19 cellular contexts compared by ENCODE assay signal in the genomic region with DNA sequence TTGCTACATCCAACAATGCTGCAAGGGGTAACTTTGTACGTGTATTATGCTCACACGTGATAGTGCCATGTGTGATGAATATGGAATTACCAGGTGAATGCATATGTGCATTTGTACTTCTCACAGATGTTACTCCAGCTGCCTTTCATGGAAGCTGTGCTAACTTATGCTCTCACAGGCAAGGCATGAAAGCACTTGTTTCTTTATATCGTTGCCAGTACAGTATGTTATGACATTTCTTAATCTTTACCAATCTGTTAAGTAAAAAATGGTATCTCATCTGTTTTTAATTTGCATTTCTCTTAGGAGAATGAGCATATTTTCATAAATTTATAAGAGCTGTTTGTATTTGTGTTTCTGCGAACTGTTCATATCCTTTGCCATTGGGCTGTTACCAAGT. TPM values are rescaled to one million over a fixed set of nuclear protein-coding genes. Genes with fewer than 3 reads are reported as not detected.
DNase-seq lines count a peak whose midpoint lies in the region; ATAC-seq, FAIRE-seq and TF ChIP-seq lines count a peak whose summit lies in the region.
"Had no signal": no experiment of that assay in that cellular context is flagged by ENCODE, and none has a peak within 500 bp of the region (broad histone marks: within the 10 kb centered on the region; RNA-seq: fewer than 3 reads in every experiment).

No MANE protein-coding gene starts in this region.

- no peak for ATAC-seq in A549
- ATAC-seq in foreskin keratinocyte = peak; percentile 32
- ATAC-seq in GM18517 (IDR thresholded peaks at IDR 0.05; ENCODE audit: unreplicated experiment) = no peak

- TF ChIP-seq POLR2A in A549 (IDR thresholded peaks at IDR 0.05; ENCODE audit: low read length) = no peak

- H3K4me2 ChIP-seq in A549 = no peak overlapping the region

- H3K27me3 ChIP-seq in bronchial epithelial cell (ENCODE audit: control insufficient read depth, insufficient read depth, low read length) (no peaks in the 10 kb centered on the region), foreskin keratinocyte (no peaks in the 10 kb centered on the region)
- H3K27me3 ChIP-seq: SJSA1 had no signal

- no peak overlapping the region for H3K27ac ChIP-seq in A549
- H3K27ac ChIP-seq in foreskin keratinocyte = no peak overlapping the region
- H3K27ac ChIP-seq: GM23248, SJSA1 had no signal

- TF ChIP-seq CTCF in A549 (IDR thresholded peaks at IDR 0.05) (no peak), bronchial epithelial cell (IDR thresholded peaks at IDR 0.05; ENCODE audit: insufficient read depth, low read length, severe bottlenecking) (no peak), foreskin keratinocyte (conservative IDR thresholded peaks at IDR 0.05) (no peak)

- no peaks in the 10 kb centered on the region for H3K36me3 ChIP-seq in bronchial epithelial cell (ENCODE audit: control insufficient read depth, insufficient read depth, low read length)
- H3K36me3 ChIP-seq: SJSA1 had no signal

- no peaks in the 10 kb centered on the region for H3K9me3 ChIP-seq in A549
- H3K9me3 ChIP-seq: SJSA1 had no signal

- 95% methylated on average over 4 of the region's 4 CpGs for WGBS in A549 (ENCODE audit: missing lambda C conversion rate)

- POLR2A ChIA-PET in A549 (lab: Yijun Ruan, JAX) = interaction anchor here (1.3 kb wide), 1 partner anchor 10 kb away, joined by 3 read pairs; no protein-coding TSS in a partner anchor

- CTCF ChIA-PET in A549 (lab: Yijun Ruan, JAX) = interaction anchor here (1.1 kb wide), 1 partner anchor 25 kb away, joined by 3 read pairs; a partner anchor contains a TSS

- TF ChIP-seq RAD21 in A549 (conservative IDR thresholded peaks at IDR 0.05 in 1 of 2, IDR thresholded peaks at IDR 0.05 in 1 of 2) = no peak

- no peak for DNase-seq in A549 (ENCODE audit: low read depth in 1 of 2, low spot score in 1 of 2)
- DNase-seq in DMS 273 treated with DMSO at 0.1 percent for 48 hours (lab: John Stamatoyannopoulos, UW) = peak; percentile 49
- peak; percentile 50 for DNase-seq in bronchial epithelial cell (ENCODE audit: low read depth)
- DNase-seq in foreskin keratinocyte = peak in 1 of 2 donors; percentile 47
- DNase-seq in activated T-cell treated with anti-CD3 and anti-CD28 coated beads for 4 hours = no peak
- no peak for DNase-seq in NCI-H82 (lab: John Stamatoyannopoulos, UW)
- DNase-seq: CD4-positive, CD25-positive, alpha-beta regulatory T cell; DMS153; GM23248; H9; HFFc6; NCI-H1105 treated with DMSO at 0.1 percent for 48 hours; NCI-H2081 treated with DMSO at 0.1 percent for 48 hours; NCI-H748 treated with DMSO at 0.1 percent for 48 hours; NK-92 treated with Interleukin-12 subunit alpha and Interleukin-12 subunit beta, amount 100 ng/mL, for 24 hours had no signal

- FAIRE-seq in A549 (lab: Jason Lieb, UNC) (peak; percentile 76), bronchial epithelial cell (lab: Jason Lieb, UNC) (no peak)
- FAIRE-seq: GM12891 had no signal

- no peak overlapping the region for H3K4me3 ChIP-seq in A549
- H3K4me3 ChIP-seq in bronchial epithelial cell (ENCODE audit: low read depth, low read length) = no peak overlapping the region
- H3K4me3 ChIP-seq: GM23248, SJSA1 had no signal

- no peak for TF ChIP-seq EP300 in A549 (IDR thresholded peaks at IDR 0.05)

- H3K4me1 ChIP-seq in A549 (peaks cover 45% of the 10 kb centered on the region), foreskin keratinocyte (peaks cover 23% of the 10 kb centered on the region)
- H3K4me1 ChIP-seq: SJSA1 had no signal

TF ChIP-seq in A549, 52 proteins besides CTCF, POLR2A, EP300 and RAD21:
- TF ChIP-seq HOXB13 (CRISPR knock-in tag; IDR thresholded peaks at IDR 0.05; ENCODE audit: low read depth) (no peak), FOSL2 (IDR thresholded peaks at IDR 0.05) (no peak), FOSL2 (CRISPR knock-in tag; IDR thresholded peaks at IDR 0.05) (no peak), ZC3H11A (IDR thresholded peaks at IDR 0.05) (no peak), RARB (CRISPR knock-in tag; IDR thresholded peaks at IDR 0.05) (no peak), NPAS2 (CRISPR knock-in tag; IDR thresholded peaks at IDR 0.05; ENCODE audit: borderline replicate concordance) (no peak)
- TF ChIP-seq, protein P1, sequence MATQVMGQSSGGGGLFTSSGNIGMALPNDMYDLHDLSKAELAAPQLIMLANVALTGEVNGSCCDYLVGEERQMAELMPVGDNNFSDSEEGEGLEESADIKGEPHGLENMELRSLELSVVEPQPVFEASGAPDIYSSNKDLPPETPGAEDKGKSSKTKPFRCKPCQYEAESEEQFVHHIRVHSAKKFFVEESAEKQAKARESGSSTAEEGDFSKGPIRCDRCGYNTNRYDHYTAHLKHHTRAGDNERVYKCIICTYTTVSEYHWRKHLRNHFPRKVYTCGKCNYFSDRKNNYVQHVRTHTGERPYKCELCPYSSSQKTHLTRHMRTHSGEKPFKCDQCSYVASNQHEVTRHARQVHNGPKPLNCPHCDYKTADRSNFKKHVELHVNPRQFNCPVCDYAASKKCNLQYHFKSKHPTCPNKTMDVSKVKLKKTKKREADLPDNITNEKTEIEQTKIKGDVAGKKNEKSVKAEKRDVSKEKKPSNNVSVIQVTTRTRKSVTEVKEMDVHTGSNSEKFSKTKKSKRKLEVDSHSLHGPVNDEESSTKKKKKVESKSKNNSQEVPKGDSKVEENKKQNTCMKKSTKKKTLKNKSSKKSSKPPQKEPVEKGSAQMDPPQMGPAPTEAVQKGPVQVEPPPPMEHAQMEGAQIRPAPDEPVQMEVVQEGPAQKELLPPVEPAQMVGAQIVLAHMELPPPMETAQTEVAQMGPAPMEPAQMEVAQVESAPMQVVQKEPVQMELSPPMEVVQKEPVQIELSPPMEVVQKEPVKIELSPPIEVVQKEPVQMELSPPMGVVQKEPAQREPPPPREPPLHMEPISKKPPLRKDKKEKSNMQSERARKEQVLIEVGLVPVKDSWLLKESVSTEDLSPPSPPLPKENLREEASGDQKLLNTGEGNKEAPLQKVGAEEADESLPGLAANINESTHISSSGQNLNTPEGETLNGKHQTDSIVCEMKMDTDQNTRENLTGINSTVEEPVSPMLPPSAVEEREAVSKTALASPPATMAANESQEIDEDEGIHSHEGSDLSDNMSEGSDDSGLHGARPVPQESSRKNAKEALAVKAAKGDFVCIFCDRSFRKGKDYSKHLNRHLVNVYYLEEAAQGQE (IDR thresholded peaks at IDR 0.05) = no peak
TF ChIP-seq in A549: peak in this region for 0.

RNA-seq across cellular contexts. Expression of a gene that starts 25.2 kb away (rescaled TPM):
- polyA plus RNA-seq in A549 (2011; rRNA removed) (21.2 and 24.2 TPM in 2 replicates), A549 (2017; fragmentation: RNase III; extraction: RNeasy Plus Mini Kit Qiagen cat#74134 plus additional on column Dnase treatment) (12.0 to 14.9 TPM (median 14.7 TPM) in 3 replicates), foreskin keratinocyte (27.9 and 37.3 TPM in 2 replicates)
- 11.9 and 12.5 TPM in 2 replicates for polyA plus RNA-seq in A549 (2012; cell fraction: cytosol; rRNA removed)
- polyA plus RNA-seq in A549 (2012; cell fraction: nucleus; rRNA removed) = 27.3 and 29.7 TPM in 2 replicates
- 38.2 and 52.2 TPM in 2 replicates for polyA minus RNA-seq in A549 (2011; rRNA and poly(A)+ RNA removed)
- total RNA-seq in bronchial epithelial cell (26.9 and 28.0 TPM in 2 replicates), foreskin keratinocyte (62.4 and 81.6 TPM in 2 replicates)
- total RNA-seq: G401 had no signal

Comparison
In these comparisons a context has a peak if more than half of its experiments do, and no peak if none do; other contexts are left out.
1. DNase-seq: peak in DMS 273 treated with DMSO at 0.1 percent for 48 hours (single experiment) and bronchial epithelial cell (single experiment); none in A549 (0 of 2), activated T-cell treated with anti-CD3 and anti-CD28 coated beads for 4 hours (single experiment) and NCI-H82 (single experiment).